Comparison of ENCODE assay signal across 17 cellular contexts in the genomic region with DNA sequence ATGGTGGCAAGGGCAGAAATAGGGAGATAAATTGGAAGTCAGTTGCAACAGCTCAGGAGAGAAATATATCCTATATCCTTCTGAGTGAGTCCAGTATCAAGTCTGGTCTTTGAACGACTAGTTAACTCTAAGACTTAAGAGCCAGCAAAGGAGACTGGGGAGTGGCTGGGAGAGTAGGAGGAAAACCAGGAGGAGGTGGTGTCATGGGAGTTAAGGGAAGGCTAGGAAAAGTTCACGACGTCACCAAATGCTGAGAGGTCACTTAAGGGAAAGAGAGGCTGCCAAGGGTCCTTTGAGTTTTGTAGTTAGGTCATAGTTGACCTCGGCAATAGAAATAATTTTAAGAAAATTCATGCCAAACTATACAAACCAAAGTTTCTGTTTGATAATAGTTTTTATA. TPM values are rescaled to one million over a fixed set of nuclear protein-coding genes. Genes with fewer than 3 reads are reported as not detected.
"Had no signal": no experiment of that assay in that cellular context is flagged by ENCODE, and none has a peak within 500 bp of the region (broad histone marks: within the 10 kb centered on the region; RNA-seq: fewer than 3 reads in every experiment).

No MANE protein-coding gene starts in this region.

- H3K4me1 ChIP-seq: lower lobe of right lung, prostate gland had no signal

- H3K4me3 ChIP-seq: adrenal gland, cardiac muscle cell, dorsolateral prefrontal cortex, lower lobe of right lung, prostate gland, right lobe of liver, transverse colon had no signal

- H3K4me2 ChIP-seq: SK-N-SH had no signal

- H3K27ac ChIP-seq: adrenal gland, cardiac muscle cell, dorsolateral prefrontal cortex, lower lobe of right lung, prostate gland, right lobe of liver, transverse colon had no signal

- H3K36me3 ChIP-seq: adrenal gland, prostate gland, transverse colon had no signal

- ATAC-seq: right lobe of liver had no signal

- H3K27me3 ChIP-seq: adrenal gland, cardiac muscle cell, dorsolateral prefrontal cortex, right lobe of liver, transverse colon had no signal

- H3K9me3 ChIP-seq: adrenal gland, lower lobe of right lung, prostate gland, right lobe of liver, SK-N-SH, transverse colon had no signal

- H3K9ac ChIP-seq: SK-N-SH had no signal

- H3K9me2 ChIP-seq: SK-N-SH had no signal

- DNase-seq: activated CD4-positive, alpha-beta T cell treated with anti-CD3 and anti-CD28 coated beads, Interleukin-2, amount 50 U/mL, for 4 hours; activated CD4-positive, CD25-positive, alpha-beta regulatory T cell treated with anti-CD3 and anti-CD28 coated beads, Interleukin-2, amount 50 U/mL, for 72 hours; activated T-cell treated with anti-CD3 and anti-CD28 coated beads, Interleukin-2, amount 50 U/mL, for 48 hours; adrenal gland; dorsolateral prefrontal cortex; erythroblast; kidney glomerular epithelial cell; lower lobe of right lung; nephron progenitor cell; right lobe of liver; SK-N-SH; T-cell; T-helper 9 cell; transverse colon had no signal

RNA-seq across cellular contexts. Expression of a gene that starts 46.0 kb away (rescaled TPM):
- total RNA-seq: glomerular endothelial cell had no signal
